Comparison of ENCODE assay signal across 28 cellular contexts in the genomic region with DNA sequence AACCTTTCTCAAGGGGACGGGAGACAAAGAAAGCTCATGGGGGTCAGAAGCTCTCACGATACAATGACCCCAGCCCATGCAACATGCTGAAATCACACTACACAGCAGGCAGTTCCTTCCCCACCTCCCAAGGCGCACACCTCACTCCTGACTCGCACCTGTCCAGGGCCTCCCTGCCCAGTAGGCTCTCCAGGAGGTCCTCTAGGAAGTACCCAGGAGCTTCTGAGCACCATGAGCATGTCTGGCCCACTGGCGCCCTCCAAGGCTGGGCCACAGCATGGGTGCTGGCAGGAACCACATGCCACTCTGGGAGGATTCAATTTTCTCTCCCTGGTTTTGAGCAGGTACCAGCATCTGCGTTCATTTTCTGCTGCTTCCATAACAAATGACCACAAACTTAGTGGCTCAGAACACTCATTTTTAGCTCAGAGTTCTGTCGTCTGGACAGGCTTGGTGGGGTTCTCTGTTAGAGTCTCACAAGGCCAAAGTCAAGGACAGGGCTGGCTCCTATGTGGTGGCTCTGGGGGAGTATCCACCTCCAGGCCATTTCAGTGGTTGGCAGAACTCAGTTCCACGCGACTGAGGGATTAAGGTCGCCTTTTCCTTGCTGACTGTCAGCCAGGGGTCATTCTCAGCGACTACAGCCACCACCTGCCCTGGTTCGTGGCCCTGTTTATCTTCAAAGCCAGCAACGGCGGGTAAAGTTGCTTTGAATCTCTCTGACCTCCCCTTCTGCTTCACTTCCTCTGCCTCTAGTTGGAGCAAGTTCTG. TPM values are rescaled to one million over a fixed set of nuclear protein-coding genes. Genes with fewer than 3 reads are reported as not detected.
DNase-seq lines count a peak whose midpoint lies in the region; ATAC-seq, FAIRE-seq and TF ChIP-seq lines count a peak whose summit lies in the region.
"Had no signal": no experiment of that assay in that cellular context is flagged by ENCODE, and none has a peak within 500 bp of the region (broad histone marks: within the 10 kb centered on the region; RNA-seq: fewer than 3 reads in every experiment).

No MANE protein-coding gene starts in this region.

- H3K9me3 ChIP-seq in HEK293 (ENCODE audit: control insufficient read depth, insufficient read depth, low read depth, low read length) (no peaks in the 10 kb centered on the region), HepG2 (ENCODE audit: low read length) (no peaks in the 10 kb centered on the region), skeletal muscle tissue (ENCODE audit: control insufficient read depth in 3 of 3, low read length in 3 of 3) (no peaks in the 10 kb centered on the region)
- H3K9me3 ChIP-seq: BLaER1 treated with 17β-estradiol and CSF1 and Interleukin-3, amounts not matched to agents 10 nM and 100 nM; esophagus squamous epithelium; gastroesophageal sphincter; thyroid gland had no signal

- no peak for ATAC-seq in HepG2
- ATAC-seq: gastroesophageal sphincter; stimulated activated naive B cell treated with anti-CD40 and anti-IgM and Interleukin-4, amounts not matched to agents 10 μg/mL and 1 μg/mL and 100 μg/mL, for 72 hours had no signal

- CTCF ChIA-PET in HEK293 (lab: Yijun Ruan, JAX) (interaction anchor here (1.0 kb wide), 1 partner anchor 904 kb away, joined by 3 read pairs; no protein-coding TSS in a partner anchor), HepG2 (lab: Yijun Ruan, JAX; ENCODE audit: low intra/inter-chr PET ratio, low total read pairs) (no interaction called here)

- no peaks in the 10 kb centered on the region for H3K79me2 ChIP-seq in HepG2 (ENCODE audit: insufficient read depth, low read length)

- H3K4me3 ChIP-seq in HEK293 (ENCODE audit: low read depth, low read length) (no peak overlapping the region), bronchial epithelial cell (ENCODE audit: low read depth, low read length) (no peak overlapping the region), HepG2 (replicated peaks in 1 of 3; ENCODE audit: insufficient read depth in 1 of 3, low read depth in 2 of 3, low read length in 3 of 3) (no peak overlapping the region), skeletal muscle tissue (ENCODE audit: low read length in 3 of 3) (peak overlapping the region in 2 of 3 donors; percentile 41 to 62)
- H3K4me3 ChIP-seq: BLaER1 treated with 17β-estradiol and CSF1 and Interleukin-3, amounts not matched to agents 10 nM and 100 nM; coronary artery; esophagus squamous epithelium; gastroesophageal sphincter; lung; smooth muscle cell; thyroid gland had no signal

- TF ChIP-seq CTCF in HEK293 (tag by site-specific recombination; IDR thresholded peaks at IDR 0.05): no peak
- no peak for TF ChIP-seq CTCF in bronchial epithelial cell (IDR thresholded peaks at IDR 0.05; ENCODE audit: insufficient read depth, low read length, severe bottlenecking)
- no peak for TF ChIP-seq CTCF in HepG2 (CRISPR knock-in tag; IDR thresholded peaks at IDR 0.05)

- BruUV-seq in HepG2 (replicated peaks; lab: Mats Ljungman, UMichigan): no TSS peak

- no peak for DNase-seq in bronchial epithelial cell (ENCODE audit: low read depth)
- no peak for DNase-seq in HepG2 (ENCODE audit: low spot score)
- no peak for DNase-seq in DMS79 (lab: John Stamatoyannopoulos, UW)
- no peak for DNase-seq in NCI-H2081 treated with DMSO at 0.1 percent for 48 hours (lab: John Stamatoyannopoulos, UW)
- DNase-seq in frontal cortex (ENCODE audit: low spot score in 2 of 2): no peak
- DNase-seq in DMS153 treated with DMSO at 0.1 percent for 48 hours (lab: John Stamatoyannopoulos, UW; ENCODE audit: unreplicated experiment): no peak
- DNase-seq: activated B cell treated with CpG ODN at 0.5 μM for 24 hours; activated CD4-positive, alpha-beta memory T cell treated with anti-CD3 and anti-CD28 coated beads for 36 hours; EL; esophagus squamous epithelium; NCI-H1092 treated with DMSO at 0.1 percent for 48 hours; NCI-H2029; NCI-H345; NCI-H82; nephron progenitor cell; stimulated activated CD4-positive, alpha-beta T cell treated with anti-CD3 and anti-CD28 coated beads, Interleukin-2, amount 100 ng/mL, for 48 hours; stimulated activated naive B cell treated with anti-CD40 and anti-IgM and Interleukin-4, amounts not matched to agents 10 μg/mL and 1 μg/mL and 100 μg/mL, for 72 hours had no signal

- no peak for TF ChIP-seq RAD21 in HepG2 (CRISPR knock-in tag; IDR thresholded peaks at IDR 0.05)

- H3K4me2 ChIP-seq in HepG2 (ENCODE audit: low read depth, low read length): no peak overlapping the region
- H3K4me2 ChIP-seq: smooth muscle cell had no signal

- no peak overlapping the region for H3K27ac ChIP-seq in HEK293 (ENCODE audit: extremely low read depth, low read depth, low read length)
- no peak overlapping the region for H3K27ac ChIP-seq in HepG2 (ENCODE audit: extremely low read length, insufficient read depth, low read length)
- peak overlapping the region; percentile 77 for H3K27ac ChIP-seq in skeletal muscle tissue (ENCODE audit: low read depth, low read length)
- H3K27ac ChIP-seq: BLaER1 treated with 17β-estradiol and CSF1 and Interleukin-3, amounts not matched to agents 10 nM and 100 nM; coronary artery; esophagus squamous epithelium; gastroesophageal sphincter had no signal

- no peak for TF ChIP-seq POLR2A in HepG2 (IDR thresholded peaks at IDR 0.05; ENCODE audit: insufficient read depth in 1 of 2, low read depth in 2 of 2, low read length in 2 of 2)

- POLR2A ChIA-PET in HEK293 (lab: Yijun Ruan, JAX) (no interaction called here), HepG2 (lab: Yijun Ruan, JAX) (no interaction called here)

- no peak overlapping the region for H2AFZ ChIP-seq in HepG2 (ENCODE audit: low read length)

- H3K4me1 ChIP-seq in HEK293 (ENCODE audit: control insufficient read depth, insufficient read depth, low read length) (no peaks in the 10 kb centered on the region), HepG2 (ENCODE audit: insufficient read depth, low read length) (peaks cover 19% of the 10 kb centered on the region), skeletal muscle tissue (ENCODE audit: control insufficient read depth in 3 of 3, insufficient read depth in 3 of 3, low read length in 3 of 3) (peaks cover 34 to 64% (median 63%) of the 10 kb centered on the region in 3 donors)

- H3K9ac ChIP-seq in HepG2 (ENCODE audit: insufficient read depth, low read depth, low read length) (no peak overlapping the region), skeletal muscle tissue (ENCODE audit: low read depth in 1 of 3, low read length in 3 of 3) (peak overlapping the region; percentile 10 to 62 (median 43))
- H3K9ac ChIP-seq: BLaER1 treated with 17β-estradiol and CSF1 and Interleukin-3, amounts not matched to agents 10 nM and 100 nM had no signal

- intact Hi-C loops in HepG2 (cut with micrococcal nuclease; ENCODE audit: unreplicated experiment): no loop called here

- no peaks in the 10 kb centered on the region for H4K20me1 ChIP-seq in HepG2 (ENCODE audit: insufficient read depth, low read length)

- no peaks in the 10 kb centered on the region for H3K36me3 ChIP-seq in HEK293 (ENCODE audit: control insufficient read depth in 2 of 2, insufficient read depth in 1 of 2, low read length in 2 of 2)
- H3K36me3 ChIP-seq in bronchial epithelial cell (ENCODE audit: control insufficient read depth, insufficient read depth, low read length): no peaks in the 10 kb centered on the region
- no peaks in the 10 kb centered on the region for H3K36me3 ChIP-seq in HepG2 (replicated peaks in 1 of 2; ENCODE audit: control insufficient read depth in 1 of 2, insufficient read depth in 2 of 2, low read length in 2 of 2)
- H3K36me3 ChIP-seq in skeletal muscle tissue (ENCODE audit: control insufficient read depth in 3 of 3, insufficient read depth in 3 of 3, low read length in 3 of 3): peaks cover 17 to 31% (median 25%) of the 10 kb centered on the region in 3 donors
- H3K36me3 ChIP-seq: thyroid gland had no signal

- in situ Hi-C loops in HepG2 (cut with HindIII; ENCODE audit: extremely low pct_ligation_motif_present, low pct_unique_long_range_greater_than_20kb): no loop called here

- FAIRE-seq in bronchial epithelial cell (lab: Jason Lieb, UNC) (peak; percentile 47), HepG2 (lab: Jason Lieb, UNC) (no peak), frontal cortex (lab: Jason Lieb, UNC) (no peak)
- FAIRE-seq: H54 had no signal

- TF ChIP-seq EP300 in HepG2 (IDR thresholded peaks at IDR 0.05; ENCODE audit: low read depth in 2 of 2, low read length in 2 of 2): no peak
- no peak for TF ChIP-seq EP300 in HepG2 (CRISPR knock-in tag; IDR thresholded peaks at IDR 0.05; ENCODE audit: borderline replicate concordance)

- WGBS in HepG2 (ENCODE audit: low lambda C conversion rate): 57% methylated on average over 14 of the region's 14 CpGs

- no peaks in the 10 kb centered on the region for H3K27me3 ChIP-seq in bronchial epithelial cell (ENCODE audit: control insufficient read depth, insufficient read depth, low read length)
- H3K27me3 ChIP-seq in HepG2 (ENCODE audit: control insufficient read depth in 1 of 2, insufficient read depth in 2 of 2, low read length in 2 of 2): peaks cover 0 to 2% of the 10 kb centered on the region in 2 experiments; a peak in 1 of 5 replicates
- H3K27me3 ChIP-seq in skeletal muscle tissue (ENCODE audit: control insufficient read depth in 3 of 3, insufficient read depth in 3 of 3, low read length in 3 of 3): no peaks in the 10 kb centered on the region
- H3K27me3 ChIP-seq: BLaER1 treated with 17β-estradiol and CSF1 and Interleukin-3, amounts not matched to agents 10 nM and 100 nM; esophagus squamous epithelium; gastroesophageal sphincter; thyroid gland had no signal

RNA-seq across cellular contexts. Expression of a gene that starts 32.7 kb away (rescaled TPM):
- total RNA-seq in bronchial epithelial cell: 0.64 and 1.8 TPM in 2 replicates
- 38.2 and 41.6 TPM in 2 replicates for total RNA-seq in HepG2 (2016; rRNA removed; fragmentation: Illumina TruSeq; extraction: Trizol)
- total RNA-seq in HepG2 (2016; cell fraction: cytosol; rRNA removed; fragmentation: Illumina TruSeq; extraction: Trizol; ENCODE audit: low read depth): 8.4 and 9.3 TPM in 2 replicates
- 34.8 and 43.4 TPM in 2 replicates for total RNA-seq in HepG2 (2016; cell fraction: insoluble cytoplasmic fraction; rRNA removed; fragmentation: Illumina TruSeq; extraction: Trizol)
- 13.0 and 13.5 TPM in 2 replicates for total RNA-seq in HepG2 (2016; cell fraction: membrane; rRNA removed; fragmentation: Illumina TruSeq; extraction: Trizol)
- 42.3 and 48.2 TPM in 2 replicates for total RNA-seq in HepG2 (2016; cell fraction: nucleus; rRNA removed; fragmentation: Illumina TruSeq; extraction: Trizol)
- 15.2 and 23.3 TPM in 2 replicates for polyA plus RNA-seq in HepG2 (2011; rRNA removed)
- 16.5 and 17.1 TPM in 2 replicates for polyA plus RNA-seq in HepG2 (2011; cell fraction: cytosol; rRNA removed)
- polyA plus RNA-seq in HepG2 (2011; cell fraction: nucleus; rRNA removed): 43.9 and 56.8 TPM in 2 replicates
- polyA plus RNA-seq in HepG2 (2012): 4.3 and 9.3 TPM in 2 replicates
- polyA plus RNA-seq in HepG2 (2016; cell fraction: cytosol; fragmentation: Illumina TruSeq; extraction: Trizol; ENCODE audit: low read depth): 3.2 and 3.4 TPM in 2 replicates
- polyA plus RNA-seq in HepG2 (2016; cell fraction: insoluble cytoplasmic fraction; fragmentation: Illumina TruSeq; extraction: Trizol; ENCODE audit: low read depth): 47.8 and 50.2 TPM in 2 replicates
- polyA plus RNA-seq in HepG2 (2016; cell fraction: membrane; fragmentation: Illumina TruSeq; extraction: Trizol; ENCODE audit: low read depth): 9.9 TPM in 2 replicates
- 98.7 and 99.6 TPM in 2 replicates for polyA plus RNA-seq in HepG2 (2016; cell fraction: nucleus; fragmentation: Illumina TruSeq; extraction: Trizol; ENCODE audit: insufficient read depth, low read depth)
- 0.07 and 45.1 TPM in 2 replicates for polyA minus RNA-seq in HepG2 (2011; rRNA and poly(A)+ RNA removed; ENCODE audit: low replicate concordance)
- 11.7 and 16.0 TPM in 2 replicates for polyA minus RNA-seq in HepG2 (2011; cell fraction: cytosol; rRNA and poly(A)+ RNA removed)
- 13.9 and 19.8 TPM in 2 replicates for polyA minus RNA-seq in HepG2 (2011; cell fraction: nucleus; rRNA and poly(A)+ RNA removed)
- 8.9 TPM for total RNA-seq in skeletal muscle tissue
- 3.7 TPM for total RNA-seq in frontal cortex

RNA-seq across cellular contexts. Expression of a gene that starts 32.7 kb away (rescaled TPM):
- total RNA-seq in bronchial epithelial cell (207 and 221 TPM in 2 replicates), HepG2 (2016; rRNA removed; fragmentation: Illumina TruSeq; extraction: Trizol) (96.9 and 214 TPM in 2 replicates), skeletal muscle tissue (41.2 TPM), frontal cortex (73.4 TPM)
- total RNA-seq in HepG2 (2016; cell fraction: cytosol; rRNA removed; fragmentation: Illumina TruSeq; extraction: Trizol; ENCODE audit: low read depth): 20.1 and 22.7 TPM in 2 replicates
- 98.2 and 226 TPM in 2 replicates for total RNA-seq in HepG2 (2016; cell fraction: insoluble cytoplasmic fraction; rRNA removed; fragmentation: Illumina TruSeq; extraction: Trizol)
- 41.7 and 44.7 TPM in 2 replicates for total RNA-seq in HepG2 (2016; cell fraction: membrane; rRNA removed; fragmentation: Illumina TruSeq; extraction: Trizol)
- 175 and 197 TPM in 2 replicates for total RNA-seq in HepG2 (2016; cell fraction: nucleus; rRNA removed; fragmentation: Illumina TruSeq; extraction: Trizol)
- 168 and 177 TPM in 2 replicates for polyA plus RNA-seq in HepG2 (2011; rRNA removed)
- polyA plus RNA-seq in HepG2 (2011; cell fraction: cytosol; rRNA removed): 161 and 178 TPM in 2 replicates
- 60.9 and 87.7 TPM in 2 replicates for polyA plus RNA-seq in HepG2 (2011; cell fraction: nucleus; rRNA removed)
- 152 and 183 TPM in 2 replicates for polyA plus RNA-seq in HepG2 (2012)
- 19.3 and 19.6 TPM in 2 replicates for polyA plus RNA-seq in HepG2 (2016; cell fraction: cytosol; fragmentation: Illumina TruSeq; extraction: Trizol; ENCODE audit: low read depth)
- polyA plus RNA-seq in HepG2 (2016; cell fraction: insoluble cytoplasmic fraction; fragmentation: Illumina TruSeq; extraction: Trizol; ENCODE audit: low read depth): 91.9 and 93.0 TPM in 2 replicates
- polyA plus RNA-seq in HepG2 (2016; cell fraction: membrane; fragmentation: Illumina TruSeq; extraction: Trizol; ENCODE audit: low read depth): 31.8 and 32.4 TPM in 2 replicates
- 261 and 268 TPM in 2 replicates for polyA plus RNA-seq in HepG2 (2016; cell fraction: nucleus; fragmentation: Illumina TruSeq; extraction: Trizol; ENCODE audit: insufficient read depth, low read depth)
- polyA minus RNA-seq in HepG2 (2011; rRNA and poly(A)+ RNA removed; ENCODE audit: low replicate concordance): 27.2 and 96.2 TPM in 2 replicates
- 41.4 and 51.0 TPM in 2 replicates for polyA minus RNA-seq in HepG2 (2011; cell fraction: cytosol; rRNA and poly(A)+ RNA removed)
- 33.6 and 47.4 TPM in 2 replicates for polyA minus RNA-seq in HepG2 (2011; cell fraction: nucleus; rRNA and poly(A)+ RNA removed)

RNA-seq across cellular contexts. Expression of a gene that starts 56.7 kb away (rescaled TPM):
- total RNA-seq in bronchial epithelial cell (not detected in 2 replicates), HepG2 (2016; rRNA removed; fragmentation: Illumina TruSeq; extraction: Trizol) (not detected in 2 replicates), skeletal muscle tissue (not detected), frontal cortex (not detected)
- not detected in 2 replicates for total RNA-seq in HepG2 (2016; cell fraction: cytosol; rRNA removed; fragmentation: Illumina TruSeq; extraction: Trizol; ENCODE audit: low read depth)
- total RNA-seq in HepG2 (2016; cell fraction: insoluble cytoplasmic fraction; rRNA removed; fragmentation: Illumina TruSeq; extraction: Trizol): not detected in 2 replicates
- not detected in 2 replicates for total RNA-seq in HepG2 (2016; cell fraction: membrane; rRNA removed; fragmentation: Illumina TruSeq; extraction: Trizol)
- total RNA-seq in HepG2 (2016; cell fraction: nucleus; rRNA removed; fragmentation: Illumina TruSeq; extraction: Trizol): not detected in 2 replicates
- 0.04 and 0.05 TPM in 2 replicates for polyA plus RNA-seq in HepG2 (2011; rRNA removed)
- polyA plus RNA-seq in HepG2 (2011; cell fraction: cytosol; rRNA removed): not detected in 2 replicates
- polyA plus RNA-seq in HepG2 (2011; cell fraction: nucleus; rRNA removed): 0.06 and 0.14 TPM in 2 replicates
- polyA plus RNA-seq in HepG2 (2012): not detected in 2 replicates
- not detected in 2 replicates for polyA plus RNA-seq in HepG2 (2016; cell fraction: cytosol; fragmentation: Illumina TruSeq; extraction: Trizol; ENCODE audit: low read depth)
- not detected in 2 replicates for polyA plus RNA-seq in HepG2 (2016; cell fraction: insoluble cytoplasmic fraction; fragmentation: Illumina TruSeq; extraction: Trizol; ENCODE audit: low read depth)
- polyA plus RNA-seq in HepG2 (2016; cell fraction: membrane; fragmentation: Illumina TruSeq; extraction: Trizol; ENCODE audit: low read depth): not detected in 2 replicates
- polyA plus RNA-seq in HepG2 (2016; cell fraction: nucleus; fragmentation: Illumina TruSeq; extraction: Trizol; ENCODE audit: insufficient read depth, low read depth): not detected in 2 replicates
- polyA minus RNA-seq in HepG2 (2011; rRNA and poly(A)+ RNA removed; ENCODE audit: low replicate concordance): not detected in 2 replicates
- polyA minus RNA-seq in HepG2 (2011; cell fraction: cytosol; rRNA and poly(A)+ RNA removed): not detected in 2 replicates
- 0.75 TPM in 1 of 2 replicates, not detected in the other for polyA minus RNA-seq in HepG2 (2011; cell fraction: nucleus; rRNA and poly(A)+ RNA removed)
- total RNA-seq: activated B cell treated with CpG ODN at 0.5 μM for 24 hours; activated CD4-positive, alpha-beta memory T cell treated with anti-CD3 and anti-CD28 coated beads for 36 hours; esophagus squamous epithelium; gastroesophageal sphincter; lung; mucosa of gallbladder; progenitor cell of endocrine pancreas; smooth muscle cell; thyroid gland had no signal
- polyA plus RNA-seq: lung, smooth muscle cell had no signal

Comparison
In these comparisons a context has a peak if more than half of its experiments do, and no peak if none do; other contexts are left out.
1. H3K4me3 ChIP-seq: peak in skeletal muscle tissue (2 of 3); none in HEK293 (single experiment), bronchial epithelial cell (single experiment) and HepG2 (0 of 3).